In the genomic region with DNA sequence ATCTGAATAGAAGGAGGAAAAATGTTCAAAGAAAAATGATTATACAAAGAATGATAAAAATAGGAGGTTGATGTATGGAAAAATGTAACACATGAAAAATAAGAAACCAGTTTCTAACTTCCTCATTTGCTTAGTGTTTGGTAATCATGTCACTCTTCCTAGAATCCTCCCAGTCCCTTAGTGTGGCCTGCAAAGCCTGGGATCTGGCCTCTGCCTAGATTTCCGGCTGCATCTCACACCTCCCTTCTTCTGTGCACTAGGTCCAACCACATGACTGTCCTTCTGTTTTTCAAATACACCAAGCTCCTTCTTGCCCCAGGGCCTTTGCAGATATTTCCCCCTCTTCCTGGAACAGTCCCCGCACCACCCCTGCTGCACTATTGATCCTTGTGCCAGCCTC, we compare ENCODE assay signal across 14 cellular contexts.
"Had no signal": no experiment of that assay in that cellular context is flagged by ENCODE, and none has a peak within 500 bp of the region (broad histone marks: within the 10 kb centered on the region; RNA-seq: fewer than 3 reads in every experiment).

No MANE protein-coding gene starts in this region.

- H3K27ac ChIP-seq: brain microvascular endothelial cell, dorsolateral prefrontal cortex, suprapubic skin had no signal

- ATAC-seq: activated CD4-positive, CD25-positive, alpha-beta regulatory T cell treated with anti-CD3 and anti-CD28 coated beads, Interleukin-2, amount 50 U/mL, for 24 hours; activated CD8-positive, alpha-beta T cell treated with anti-CD3 and anti-CD28 coated beads for 36 hours; activated T-cell treated with anti-CD3 and anti-CD28 coated beads, Interleukin-2, amount 50 U/mL, for 72 hours; left colon; natural killer cell treated with Interleukin-12 subunit alpha and Interleukin-12 subunit beta and Interleukin-15 and Interleukin-18, amount 100 ng/mL, for 72 hours; stimulated activated naive CD8-positive, alpha-beta T cell treated with anti-CD3 and anti-CD28 coated beads, Interleukin-15, Interleukin-2, amounts not matched to agents 100 U/mL and 50 U/mL, for 24 hours had no signal

- H3K27me3 ChIP-seq: brain microvascular endothelial cell, dorsolateral prefrontal cortex, suprapubic skin had no signal

- DNase-seq: activated CD8-positive, alpha-beta memory T cell treated with anti-CD3 and anti-CD28 coated beads, Interleukin-2, amount 50 U/mL, for 4 hours; activated CD8-positive, alpha-beta T cell treated with anti-CD3 and anti-CD28 coated beads for 36 hours; activated gamma-delta T cell treated with Interleukin-2 at 50 U/mL for 16 hours; activated naive CD8-positive, alpha-beta T cell treated with anti-CD3 and anti-CD28 coated beads for 36 hours; activated T-cell treated with anti-CD3 and anti-CD28 coated beads, Interleukin-2, amount 50 U/mL, for 72 hours; brain microvascular endothelial cell; dorsolateral prefrontal cortex; left colon; stimulated activated CD4-positive, alpha-beta T cell treated with anti-CD3 and anti-CD28 coated beads, Interleukin-4, amount 100 ng/mL, for 1 hour; stimulated activated CD8-positive, alpha-beta memory T cell treated with anti-CD3 and anti-CD28 coated beads, Interleukin-4, amount 100 ng/mL, for 48 hours; stimulated activated naive CD8-positive, alpha-beta T cell treated with anti-CD3 and anti-CD28 coated beads, Interleukin-15, Interleukin-2, amounts not matched to agents 100 U/mL and 50 U/mL, for 24 hours had no signal

- H3K36me3 ChIP-seq: brain microvascular endothelial cell, suprapubic skin had no signal

- H3K4me3 ChIP-seq: dorsolateral prefrontal cortex, suprapubic skin had no signal

- H3K9me3 ChIP-seq: suprapubic skin had no signal
